8 cellular contexts compared by ENCODE assay signal in genomic region chr17:17784599-17785264, GRCh38. TPM values are rescaled to one million over a fixed set of nuclear protein-coding genes. Genes with fewer than 3 reads are reported as not detected.
DNase-seq lines count a peak whose midpoint lies in the region; ATAC-seq and TF ChIP-seq lines count a peak whose summit lies in the region.

No MANE protein-coding gene starts in this region.

- TF ChIP-seq POLR2A in thyroid gland (IDR thresholded peaks at IDR 0.05), result peak in 1 of 2 donors; percentile 21

- intact Hi-C loops in heart right ventricle (cut with DNase I), result loop anchor here in 4 of 10 donors (5.0 kb wide), 1 partner anchor 102 kb away; the partner anchor contains the start of gene RAI1 (in 4 of the 4)
- intact Hi-C loops in left cardiac atrium (cut with DNase I), result loop anchor here in 1 of 2 donors (10.0 kb wide), 1 partner anchor 100 kb away; the partner anchor contains the start of gene RAI1
- intact Hi-C loops in thyroid gland (cut with DNase I), result no loop called here

- TF ChIP-seq CTCF in heart right ventricle (IDR thresholded peaks at IDR 0.05), result peak in 2 of 9 donors; percentile 9 to 27
- peak in 2 of 6 experiments; percentile 19 to 25 for TF ChIP-seq CTCF in thyroid gland (IDR thresholded peaks at IDR 0.05)

- ATAC-seq in heart right ventricle (peak in 2 of 8 donors; percentile 4 to 19), left cardiac atrium (no peak)

- 32 to 37% methylated on average over 9 of the region's 9 CpGs for WGBS in heart right ventricle, 2 donors
- WGBS in thyroid gland, 2 donors, result 52 to 65% methylated on average over 9 of the region's 9 CpGs

- H3K4me1 ChIP-seq in heart right ventricle (peaks cover 31 to 77% (median 53%) of the 10 kb centered on the region in 9 donors), thyroid gland (peaks cover 51 to 68% of the 10 kb centered on the region in 2 donors)

- no peaks in the 10 kb centered on the region for H3K36me3 ChIP-seq in heart right ventricle
- H3K36me3 ChIP-seq in thyroid gland, result no peaks in the 10 kb centered on the region

- H3K9me3 ChIP-seq in heart right ventricle, result no peaks in the 10 kb centered on the region
- no peaks in the 10 kb centered on the region for H3K9me3 ChIP-seq in thyroid gland

- H3K27me3 ChIP-seq in heart right ventricle (peaks cover 0 to 32% (median 0%) of the 10 kb centered on the region in 7 donors), thyroid gland (no peaks in the 10 kb centered on the region)

- H3K4me3 ChIP-seq in heart right ventricle (peak overlapping the region in 5 of 10 donors; percentile 59 to 68 (median 66)), thyroid gland (replicated peaks in 1 of 3) (no peak overlapping the region)

- no peak for DNase-seq in heart right ventricle
- no peak for DNase-seq in left cardiac atrium
- DNase-seq in UCSD-AML1 (lab: John Stamatoyannopoulos, UW; ENCODE audit: unreplicated experiment), result peak; percentile 30
- peak; percentile 57 for DNase-seq in hepatic stellate cell (ENCODE audit: low spot score)
- peak; percentile 29 to 43 for DNase-seq in thyroid gland
- DNase-seq in inferior parietal cortex (ENCODE audit: extremely low spot score), result no peak
- no peak for DNase-seq in DMS79 treated with DMSO at 0.1 percent for 48 hours (lab: John Stamatoyannopoulos, UW)
- DNase-seq in mesenteric fat pad (ENCODE audit: low spot score), result no peak

- peak overlapping the region in 9 of 10 donors; percentile 75 to 97 (median 92) for H3K27ac ChIP-seq in heart right ventricle
- peak overlapping the region; percentile 88 to 97 (median 96) for H3K27ac ChIP-seq in thyroid gland

RNA-seq across cellular contexts. Expression of gene SREBF1, which starts 52.1 kb away (rescaled TPM):
- total RNA-seq in heart right ventricle (10 to 100 TPM in 8 of 10 donors, 1 to 10 TPM in 2; 9.0 to 44.1 (median 16.4) TPM), left cardiac atrium (10 to 100 TPM; 28.7 to 56.9 TPM), thyroid gland (10 to 100 TPM; 44.6 to 89.4 (median 63.0) TPM), mesenteric fat pad (39.9 TPM)
- polyA plus RNA-seq in heart right ventricle, result 10 to 100 TPM; 49.0 to 61.2 TPM

Comparison
In these comparisons a context has a peak if more than half of its experiments do, and no peak if none do; other contexts are left out.
1. DNase-seq: peak in UCSD-AML1 (single experiment), hepatic stellate cell (single experiment) and thyroid gland (2 of 2); none in heart right ventricle (0 of 2), left cardiac atrium (single experiment), inferior parietal cortex (single experiment), DMS79 treated with DMSO at 0.1 percent for 48 hours (single experiment) and mesenteric fat pad (single experiment).